In the genomic region with DNA sequence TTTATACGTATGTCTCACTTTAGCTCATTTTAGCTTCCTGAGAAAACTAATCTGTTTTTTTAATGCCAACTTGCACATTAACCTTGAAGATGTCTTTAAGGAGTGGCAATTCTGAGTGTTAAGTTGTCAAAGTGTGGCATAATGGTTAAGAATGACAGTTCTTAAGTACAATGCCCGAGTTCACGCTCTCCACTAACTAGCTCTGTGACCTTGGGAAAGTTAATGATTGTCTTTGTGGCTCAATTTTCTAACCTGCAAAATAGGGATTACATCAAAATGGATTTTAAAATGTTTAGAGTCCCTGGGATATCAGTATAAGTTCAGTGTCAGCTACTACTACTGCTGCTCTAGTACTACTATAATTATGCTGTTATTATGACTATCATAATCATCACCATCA, we compare ENCODE assay signal across 2 cellular contexts.
TF ChIP-seq lines count a peak whose summit lies in the region.

No MANE protein-coding gene starts in this region.

TF ChIP-seq in HepG2, 621 proteins besides CTCF, POLR2A, EP300 and RAD21:
- TF ChIP-seq ATM (IDR thresholded peaks at IDR 0.05; ENCODE audit: borderline replicate concordance) (no peak), ATF5 (CRISPR knock-in tag; IDR thresholded peaks at IDR 0.05; ENCODE audit: low read depth) (no peak), MAFK (conservative IDR thresholded peaks at IDR 0.05 in 1 of 2, IDR thresholded peaks at IDR 0.05 in 1 of 2; ENCODE audit: low read length in 2 of 2) (0 out of 4 replicates have a peak, but pooled peaks of 1 of the 2 experiments have one; percentile 1), ZNF629 (CRISPR knock-in tag; conservative IDR thresholded peaks at IDR 0.05) (0 out of 2 replicates have a peak, but pooled peaks have one; percentile 26)
- TF ChIP-seq, protein P1, sequence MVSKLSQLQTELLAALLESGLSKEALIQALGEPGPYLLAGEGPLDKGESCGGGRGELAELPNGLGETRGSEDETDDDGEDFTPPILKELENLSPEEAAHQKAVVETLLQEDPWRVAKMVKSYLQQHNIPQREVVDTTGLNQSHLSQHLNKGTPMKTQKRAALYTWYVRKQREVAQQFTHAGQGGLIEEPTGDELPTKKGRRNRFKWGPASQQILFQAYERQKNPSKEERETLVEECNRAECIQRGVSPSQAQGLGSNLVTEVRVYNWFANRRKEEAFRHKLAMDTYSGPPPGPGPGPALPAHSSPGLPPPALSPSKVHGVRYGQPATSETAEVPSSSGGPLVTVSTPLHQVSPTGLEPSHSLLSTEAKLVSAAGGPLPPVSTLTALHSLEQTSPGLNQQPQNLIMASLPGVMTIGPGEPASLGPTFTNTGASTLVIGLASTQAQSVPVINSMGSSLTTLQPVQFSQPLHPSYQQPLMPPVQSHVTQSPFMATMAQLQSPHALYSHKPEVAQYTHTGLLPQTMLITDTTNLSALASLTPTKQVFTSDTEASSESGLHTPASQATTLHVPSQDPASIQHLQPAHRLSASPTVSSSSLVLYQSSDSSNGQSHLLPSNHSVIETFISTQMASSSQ (IDR thresholded peaks at IDR 0.05; ENCODE audit: low read depth), result peak; percentile 70
- TF ChIP-seq, protein P1 (CRISPR knock-in tag; IDR thresholded peaks at IDR 0.05; ENCODE audit: borderline replicate concordance), result peak; percentile 19; the same call in 1 of the 2 replicates

TF ChIP-seq in GM12878, 131 proteins besides CTCF, POLR2A, EP300 and RAD21:
- TF ChIP-seq KLF5 (IDR thresholded peaks at IDR 0.05; ENCODE audit: partially characterized antibody) (no peak), DPF2 (IDR thresholded peaks at IDR 0.05) (no peak), ASH2L (IDR thresholded peaks at IDR 0.05; ENCODE audit: borderline replicate concordance, low read depth) (no peak), FOXM1 (IDR thresholded peaks at IDR 0.05; ENCODE audit: low read depth, low read length) (no peak), MLLT1 (IDR thresholded peaks at IDR 0.05) (no peak), BHLHE40 (IDR thresholded peaks at IDR 0.05; ENCODE audit: borderline replicate concordance in 1 of 2, low read depth in 2 of 2, low read length in 1 of 2) (no peak), POLR2AphosphoS5 (IDR thresholded peaks at IDR 0.05; ENCODE audit: low read length) (no peak), RELA (IDR thresholded peaks at IDR 0.05; ENCODE audit: borderline replicate concordance, partially characterized antibody) (no peak), MXI1 (IDR thresholded peaks at IDR 0.05; ENCODE audit: low read depth, low read length) (no peak), PAX5 (IDR thresholded peaks at IDR 0.05; ENCODE audit: borderline replicate concordance, low read depth, low read length) (no peak), SPI1 (IDR thresholded peaks at IDR 0.05; ENCODE audit: borderline replicate concordance, insufficient read depth, low read depth, low read length) (no peak), CEBPB (IDR thresholded peaks at IDR 0.05; ENCODE audit: borderline replicate concordance in 1 of 2, low read depth in 2 of 2, low read length in 2 of 2) (no peak), MEF2B (IDR thresholded peaks at IDR 0.05; ENCODE audit: partially characterized antibody, poor library complexity, severe bottlenecking) (no peak), RAD51 (IDR thresholded peaks at IDR 0.05) (no peak), ZNF24 (IDR thresholded peaks at IDR 0.05) (no peak), CREB1 (IDR thresholded peaks at IDR 0.05; ENCODE audit: low read depth) (no peak), E2F8 (IDR thresholded peaks at IDR 0.05; ENCODE audit: low read depth, partially characterized antibody) (no peak)
- TF ChIP-seq, protein P2, sequence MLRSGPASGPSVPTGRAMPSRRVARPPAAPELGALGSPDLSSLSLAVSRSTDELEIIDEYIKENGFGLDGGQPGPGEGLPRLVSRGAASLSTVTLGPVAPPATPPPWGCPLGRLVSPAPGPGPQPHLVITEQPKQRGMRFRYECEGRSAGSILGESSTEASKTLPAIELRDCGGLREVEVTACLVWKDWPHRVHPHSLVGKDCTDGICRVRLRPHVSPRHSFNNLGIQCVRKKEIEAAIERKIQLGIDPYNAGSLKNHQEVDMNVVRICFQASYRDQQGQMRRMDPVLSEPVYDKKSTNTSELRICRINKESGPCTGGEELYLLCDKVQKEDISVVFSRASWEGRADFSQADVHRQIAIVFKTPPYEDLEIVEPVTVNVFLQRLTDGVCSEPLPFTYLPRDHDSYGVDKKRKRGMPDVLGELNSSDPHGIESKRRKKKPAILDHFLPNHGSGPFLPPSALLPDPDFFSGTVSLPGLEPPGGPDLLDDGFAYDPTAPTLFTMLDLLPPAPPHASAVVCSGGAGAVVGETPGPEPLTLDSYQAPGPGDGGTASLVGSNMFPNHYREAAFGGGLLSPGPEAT (IDR thresholded peaks at IDR 0.05; ENCODE audit: low read depth), result no peak
